ENCODE assay signal across 27 cellular contexts in genomic region chr4:151114986-151115385, GRCh38. TPM values are rescaled to one million over a fixed set of nuclear protein-coding genes. Genes with fewer than 3 reads are reported as not detected.
DNase-seq lines count a peak whose midpoint lies in the region; ATAC-seq, FAIRE-seq and TF ChIP-seq lines count a peak whose summit lies in the region.
"Had no signal": no experiment of that assay in that cellular context is flagged by ENCODE, and none has a peak within 500 bp of the region (broad histone marks: within the 10 kb centered on the region; RNA-seq: fewer than 3 reads in every experiment).

No MANE protein-coding gene starts in this region.

- H4K20me1 ChIP-seq in K562 (replicated peaks; ENCODE audit: control insufficient read depth, insufficient read depth, low read length), result no peaks in the 10 kb centered on the region

- peaks cover 3% of the 10 kb centered on the region for H3K79me1 ChIP-seq in mesenchymal stem cell (replicated peaks; ENCODE audit: low read length, poor library complexity, severe bottlenecking)

- H2BK12ac ChIP-seq in mesenchymal stem cell (ENCODE audit: low read length in 2 of 2), result no peak overlapping the region

- H3K27me3 ChIP-seq in left ventricle myocardium inferior (ENCODE audit: low read depth), result no peaks in the 10 kb centered on the region
- H3K27me3 ChIP-seq in K562 (ENCODE audit: control insufficient read depth in 2 of 2, insufficient read depth in 2 of 2, low read length in 2 of 2), result no peaks in the 10 kb centered on the region
- no peaks in the 10 kb centered on the region for H3K27me3 ChIP-seq in upper lobe of left lung
- no peaks in the 10 kb centered on the region for H3K27me3 ChIP-seq in mesenchymal stem cell (ENCODE audit: control insufficient read depth in 1 of 2, insufficient read depth in 1 of 2, low read length in 2 of 2)
- H3K27me3 ChIP-seq: BLaER1 treated with 17β-estradiol and CSF1 and Interleukin-3, amounts not matched to agents 10 nM and 100 nM had no signal

- H4K91ac ChIP-seq in mesenchymal stem cell (ENCODE audit: low read length), result no peak overlapping the region

- peaks cover 11% of the 10 kb centered on the region for H3K36me3 ChIP-seq in left ventricle myocardium inferior
- H3K36me3 ChIP-seq in K562 (ENCODE audit: control insufficient read depth, insufficient read depth, low read length), result peaks cover 10% of the 10 kb centered on the region; the same call in 1 of the 3 replicates
- H3K36me3 ChIP-seq in upper lobe of left lung, result peaks cover 0 to 62% (median 8%) of the 10 kb centered on the region in 4 donors
- H3K36me3 ChIP-seq in mesenchymal stem cell (ENCODE audit: control insufficient read depth in 1 of 2, insufficient read depth in 2 of 2, low read depth in 1 of 2, low read length in 2 of 2), result peaks cover 20 to 59% of the 10 kb centered on the region in 2 experiments
- H3K36me3 ChIP-seq: prostate gland had no signal

- ATAC-seq in K562 (no peak), upper lobe of left lung (ENCODE audit: low FRiP score in 2 of 2) (no peak)
- ATAC-seq: stimulated activated effector memory CD8-positive, alpha-beta T cell treated with anti-CD3 and anti-CD28 coated beads, Interleukin-12 subunit alpha, Interleukin-12 subunit beta, amount 100 ng/mL, for 72 hours had no signal

- H3K27ac ChIP-seq in left ventricle myocardium inferior (replicated peaks), result peak overlapping the region; percentile 75
- H3K27ac ChIP-seq in K562 (ENCODE audit: extremely low read depth, low read depth, low read length), result no peak overlapping the region
- H3K27ac ChIP-seq in upper lobe of left lung, result peak overlapping the region in 3 of 4 donors; percentile 3 to 30 (median 12)
- no peak overlapping the region for H3K27ac ChIP-seq in mesenchymal stem cell (ENCODE audit: low read length, poor library complexity, severe bottlenecking)
- H3K27ac ChIP-seq: BLaER1 treated with 17β-estradiol and CSF1 and Interleukin-3, amounts not matched to agents 10 nM and 100 nM; prostate gland; VCaP had no signal

- in situ Hi-C loops in K562 (cut with MboI), result loop anchor here (10.0 kb wide), 1 partner anchor 500 kb away; no protein-coding TSS in a partner anchor

- no peak for TF ChIP-seq RAD21 in K562 (CRISPR knock-in tag; conservative IDR thresholded peaks at IDR 0.05 in 1 of 2, IDR thresholded peaks at IDR 0.05 in 1 of 2)

- no peak overlapping the region for H4K8ac ChIP-seq in mesenchymal stem cell (ENCODE audit: low read length)

- POLR2A ChIA-PET in K562 (lab: Yijun Ruan, JAX), result interaction anchor here (0.6 to 3.7 kb wide), 5 partner anchors 11 to 1182 kb away, joined by 3 to 20 read pairs (median 3); no protein-coding TSS in a partner anchor

- BruUV-seq in K562 (replicated peaks; lab: Mats Ljungman, UMichigan), result no TSS peak

- no peaks in the 10 kb centered on the region for H3K79me2 ChIP-seq in K562 (ENCODE audit: control insufficient read depth, insufficient read depth, low read length)

- H3K4me3 ChIP-seq in left ventricle myocardium inferior (no peak overlapping the region), K562 (no peak overlapping the region), fibroblast of the aortic adventitia (ENCODE audit: low read depth, low read length) (no peak overlapping the region), upper lobe of left lung (no peak overlapping the region), mesenchymal stem cell (ENCODE audit: insufficient read depth in 1 of 2, low read depth in 1 of 2, low read length in 2 of 2) (no peak overlapping the region)
- H3K4me3 ChIP-seq: BLaER1 treated with 17β-estradiol and CSF1 and Interleukin-3, amounts not matched to agents 10 nM and 100 nM; prostate gland had no signal

- no peak for TF ChIP-seq CTCF in left ventricle myocardium inferior (IDR thresholded peaks at IDR 0.05; ENCODE audit: borderline replicate concordance)
- no peak for TF ChIP-seq CTCF in K562 (IDR thresholded peaks at IDR 0.05 in 2 of 3, conservative IDR thresholded peaks at IDR 0.05 in 1 of 3; ENCODE audit: insufficient read depth in 2 of 3, low read depth in 1 of 3, low read length in 3 of 3)
- no peak for TF ChIP-seq CTCF in fibroblast of the aortic adventitia (IDR thresholded peaks at IDR 0.05; ENCODE audit: insufficient read depth, low read length)
- TF ChIP-seq CTCF in upper lobe of left lung (IDR thresholded peaks at IDR 0.05), result no peak

- intact Hi-C loops in left ventricle myocardium inferior (cut with micrococcal nuclease) (no loop called here), cardiac septum (cut with DNase I) (loop anchor here (10.0 kb wide), 1 partner anchor 1270 kb away; no protein-coding TSS in a partner anchor), K562 (cut with micrococcal nuclease) (loop anchor here (5.0 to 10.0 kb wide), 4 partner anchors 52 to 530 kb away; partner anchors contain the start of gene PRSS48)

- no peak for DNase-seq in left ventricle myocardium inferior
- no peak for DNase-seq in cardiac septum (ENCODE audit: low spot score)
- no peak for DNase-seq in K562 (ENCODE audit: extremely low read depth in 1 of 4, low spot score in 3 of 4)
- DNase-seq in fibroblast of the aortic adventitia (ENCODE audit: low read depth), result peak; percentile 43
- DNase-seq in upper lobe of left lung, result no peak
- DNase-seq in kidney glomerular epithelial cell (lab: John Stamatoyannopoulos, UW), result no peak
- no peak for DNase-seq in HuH-7 (ENCODE audit: low spot score)
- DNase-seq in mesenchymal stem cell, result no peak
- DNase-seq: ACHN; activated CD4-positive, alpha-beta T cell treated with anti-CD3 and anti-CD28 coated beads, Interleukin-2, amount 10 ng/mL, durations not matched to agents 24 days and 14 days; activated naive CD4-positive, alpha-beta T cell treated with anti-CD3 and anti-CD28 coated beads for 36 hours; amygdala; Caco-2; central memory CD4-positive, alpha-beta T cell; erythroblast; HCEC 1CT; mammary epithelial cell; NCI-H1092 treated with DMSO at 0.1 percent for 48 hours; NCI-H187 treated with DMSO at 0.1 percent for 48 hours; NCI-H526 treated with DMSO at 0.1 percent for 48 hours; small intestine had no signal

- H2BK120ac ChIP-seq in mesenchymal stem cell (ENCODE audit: low read depth, low read length), result no peak overlapping the region

- H3K14ac ChIP-seq in mesenchymal stem cell (ENCODE audit: low read length in 2 of 2), result no peak overlapping the region

- no peak for TF ChIP-seq EP300 in K562 (IDR thresholded peaks at IDR 0.05; ENCODE audit: low read length)
- no peak for TF ChIP-seq EP300 in upper lobe of left lung (IDR thresholded peaks at IDR 0.05)

- FAIRE-seq in K562 (lab: Jason Lieb, UNC), result no peak
- FAIRE-seq: RCC 7860, small intestine, urothelium cell line had no signal

- H3K9ac ChIP-seq in K562 (ENCODE audit: insufficient read depth in 1 of 2, low read depth in 2 of 2, low read length in 2 of 2) (no peak overlapping the region), mesenchymal stem cell (ENCODE audit: low read length) (no peak overlapping the region)
- H3K9ac ChIP-seq: BLaER1 treated with 17β-estradiol and CSF1 and Interleukin-3, amounts not matched to agents 10 nM and 100 nM had no signal

- H3K9me1 ChIP-seq in K562 (ENCODE audit: control insufficient read depth, insufficient read depth, low read length), result no peaks in the 10 kb centered on the region

- H2AFZ ChIP-seq in K562 (ENCODE audit: low read depth, low read length), result no peak overlapping the region
- H2AFZ ChIP-seq in mesenchymal stem cell (ENCODE audit: low read depth, low read length), result no peak overlapping the region

- H3K18ac ChIP-seq in mesenchymal stem cell (ENCODE audit: low read depth in 1 of 2, low read length in 2 of 2), result no peak overlapping the region

- H3K4me1 ChIP-seq in left ventricle myocardium inferior (peaks cover 50% of the 10 kb centered on the region), K562 (replicated peaks in 1 of 2; ENCODE audit: control insufficient read depth in 2 of 2, insufficient read depth in 2 of 2, low read length in 2 of 2) (no peaks in the 10 kb centered on the region), upper lobe of left lung (peaks cover 0 to 3% (median 0%) of the 10 kb centered on the region in 4 donors), mesenchymal stem cell (ENCODE audit: control insufficient read depth, insufficient read depth, low read depth, low read length) (no peaks in the 10 kb centered on the region)
- H3K4me1 ChIP-seq: prostate gland had no signal

- H3K4ac ChIP-seq in mesenchymal stem cell (ENCODE audit: low read depth in 1 of 2, low read length in 2 of 2), result no peak overlapping the region

- H3K4me2 ChIP-seq in K562 (ENCODE audit: insufficient read depth, low read length) (no peak overlapping the region), mesenchymal stem cell (ENCODE audit: low read length, poor library complexity, severe bottlenecking) (no peak overlapping the region)
- H3K4me2 ChIP-seq: BLaER1 treated with 17β-estradiol and CSF1 and Interleukin-3, amounts not matched to agents 10 nM and 100 nM had no signal

- H2BK15ac ChIP-seq in mesenchymal stem cell (ENCODE audit: low read depth, poor library complexity, severe bottlenecking), result no peak overlapping the region

- H2AK5ac ChIP-seq in mesenchymal stem cell (ENCODE audit: low read length, severe bottlenecking), result no peak overlapping the region

- TF ChIP-seq POLR2A in K562 (conservative IDR thresholded peaks at IDR 0.05) (no peak), upper lobe of left lung (IDR thresholded peaks at IDR 0.05) (no peak)

- H2BK5ac ChIP-seq in mesenchymal stem cell (ENCODE audit: low read depth, low read length, poor library complexity, severe bottlenecking), result no peak overlapping the region

- H3K9me3 ChIP-seq in left ventricle myocardium inferior (replicated peaks) (no peaks in the 10 kb centered on the region), K562 (replicated peaks; ENCODE audit: control insufficient read depth, insufficient read depth, low read depth, low read length) (no peaks in the 10 kb centered on the region), upper lobe of left lung (no peaks in the 10 kb centered on the region), mesenchymal stem cell (ENCODE audit: control insufficient read depth, low read length) (no peaks in the 10 kb centered on the region)
- H3K9me3 ChIP-seq: BLaER1 treated with 17β-estradiol and CSF1 and Interleukin-3, amounts not matched to agents 10 nM and 100 nM; Caco-2; prostate gland had no signal

- no peak overlapping the region for H3K23ac ChIP-seq in mesenchymal stem cell (ENCODE audit: low read length in 2 of 2)

- CTCF ChIA-PET in K562 (lab: Yijun Ruan, JAX; ENCODE audit: low intra/inter-chr PET ratio), result no interaction called here

- 86% methylated on average over 5 of the region's 5 CpGs for WGBS in K562 (ENCODE audit: insufficient coverage, low coverage, missing lambda C conversion rate)
- 85 to 92% methylated on average over 5 of the region's 5 CpGs for WGBS in upper lobe of left lung, 2 donors
- 92% methylated on average over 5 of the region's 5 CpGs for WGBS in mesenchymal stem cell

RNA-seq across cellular contexts. Expression of gene RPS3A, which starts 15.6 kb away (rescaled TPM):
- total RNA-seq in left ventricle myocardium inferior (1,043 TPM), cardiac septum (807 TPM), K562 (2014; rRNA removed) (1,793 and 2,102 TPM in 2 replicates), K562 (2014; rRNA removed; fragmentation: Illumina TruSeq; extraction: Trizol) (3,891 and 4,298 TPM in 2 replicates), K562 (2015; rRNA removed; fragmentation: Illumina TruSeq; extraction: Trizol) (2,923 and 3,036 TPM in 2 replicates), K562 (2021) (2,407 and 2,649 TPM in 2 replicates), fibroblast of the aortic adventitia (ENCODE audit: low replicate concordance) (4,133 and 5,107 TPM in 2 replicates), upper lobe of left lung (1,000 to 10,000 TPM in 5 of 6 donors, 100 to 1,000 TPM in 1; 887 to 2,310 (median 1,343) TPM)
- 296 and 420 TPM in 2 replicates for total RNA-seq in K562 (2011; cell fraction: chromatin; rRNA removed; ENCODE audit: low replicate concordance)
- total RNA-seq in K562 (2011; cell fraction: nucleolus; rRNA removed), result 433 and 451 TPM in 2 replicates
- 773 and 1,562 TPM in 2 replicates for total RNA-seq in K562 (2011; cell fraction: nucleoplasm; rRNA removed)
- polyA plus RNA-seq in K562 (2011; rRNA removed) (4,895 and 5,488 TPM in 2 replicates), K562 (2014; fragmentation: Illumina TruSeq; extraction: Trizol) (2,678 and 2,756 TPM in 2 replicates), K562 (2014; fragmentation: Nextera tagmentation; extraction: Ambion mirVana) (1,000 to 10,000 TPM; 3,558 to 3,768 TPM), K562 (2014; rRNA removed) (2,761 and 3,554 TPM in 2 replicates)
- 887 and 2,354 TPM in 2 replicates for polyA plus RNA-seq in K562 (2011; cell fraction: cytosol; rRNA removed)
- polyA plus RNA-seq in K562 (2011; cell fraction: nucleus; rRNA removed), result 570 and 1,423 TPM in 2 replicates
- polyA plus RNA-seq in K562 (2012), result 2,139 and 3,584 TPM in 2 replicates
- polyA minus RNA-seq in K562 (2011; rRNA and poly(A)+ RNA removed), result 1,733 and 2,092 TPM in 2 replicates
- 660 and 683 TPM in 2 replicates for polyA minus RNA-seq in K562 (2011; cell fraction: cytosol; rRNA and poly(A)+ RNA removed)
- 140 and 302 TPM in 2 replicates for polyA minus RNA-seq in K562 (2011; cell fraction: nucleus; rRNA and poly(A)+ RNA removed)
- polyA plus RNA-seq in mesenchymal stem cell (2013, experiment 1 of 2), result 3,246 TPM
- polyA plus RNA-seq in mesenchymal stem cell (2013, experiment 2 of 2), result 3,402 TPM

Comparison
In these comparisons a context has a peak if more than half of its experiments do, and no peak if none do; other contexts are left out.
1. H3K27ac ChIP-seq: peak in left ventricle myocardium inferior (single experiment) and upper lobe of left lung (3 of 4); none in K562 (single experiment) and mesenchymal stem cell (single experiment).